ENCODE assay signal across 33 cellular contexts in genomic region chr4:177512646-177513045, GRCh38.
"Had no signal": no experiment of that assay in that cellular context is flagged by ENCODE, and none has a peak within 500 bp of the region (broad histone marks: within the 10 kb centered on the region; RNA-seq: fewer than 3 reads in every experiment).

No MANE protein-coding gene starts in this region.

- H3K36me3 ChIP-seq: adrenal gland, gastrocnemius medialis, heart right ventricle had no signal

- H3K27ac ChIP-seq: adrenal gland, body of pancreas, gastrocnemius medialis, heart right ventricle had no signal

- H3K27me3 Mint-ChIP-seq: activated CD4-positive, alpha-beta memory T cell treated with anti-CD3 and anti-CD28 coated beads for 36 hours; activated CD4-positive, alpha-beta T cell treated with anti-CD3 and anti-CD28 coated beads for 36 hours; activated CD4-positive, alpha-beta T cell treated with anti-CD3 and anti-CD28 coated beads, Interleukin-2, amount 10 ng/mL, durations not matched to agents 24 days and 14 days; activated CD8-positive, alpha-beta memory T cell treated with anti-CD3 and anti-CD28 coated beads, Interleukin-2, amount 10 ng/mL, durations not matched to agents 7 days and 5 days; activated naive CD4-positive, alpha-beta T cell treated with anti-CD3 and anti-CD28 coated beads, Interleukin-2, amount 50 U/mL, for 24 hours; activated naive CD8-positive, alpha-beta T cell treated with anti-CD3 and anti-CD28 coated beads for 36 hours; activated naive CD8-positive, alpha-beta T cell treated with anti-CD3 and anti-CD28 coated beads, Interleukin-2, amount 50 U/mL, for 24 hours; central memory CD8-positive, alpha-beta T cell; T-cell; T-helper 17 cell had no signal

- H3K36me3 Mint-ChIP-seq: activated CD4-positive, alpha-beta memory T cell treated with anti-CD3 and anti-CD28 coated beads for 36 hours; activated CD8-positive, alpha-beta memory T cell treated with anti-CD3 and anti-CD28 coated beads, Interleukin-2, amount 10 ng/mL, durations not matched to agents 7 days and 5 days; activated naive CD8-positive, alpha-beta T cell treated with anti-CD3 and anti-CD28 coated beads for 36 hours; T-cell had no signal

- DNase-seq: activated CD4-positive, alpha-beta memory T cell treated with anti-CD3 and anti-CD28 coated beads for 36 hours; activated CD4-positive, alpha-beta T cell treated with anti-CD3 and anti-CD28 coated beads for 36 hours; activated CD4-positive, alpha-beta T cell treated with anti-CD3 and anti-CD28 coated beads, Interleukin-2, amount 10 ng/mL, durations not matched to agents 24 days and 14 days; activated CD4-positive, CD25-positive, alpha-beta regulatory T cell; activated CD4-positive, CD25-positive, alpha-beta regulatory T cell treated with anti-CD3 and anti-CD28 coated beads, Interleukin-2, amount 50 U/mL, for 72 hours; activated CD8-positive, alpha-beta memory T cell treated with anti-CD3 and anti-CD28 coated beads, Interleukin-2, amount 10 ng/mL, durations not matched to agents 7 days and 5 days; activated CD8-positive, alpha-beta memory T cell treated with anti-CD3 and anti-CD28 coated beads, Interleukin-2, amount 50 U/mL, for 4 hours; activated CD8-positive, alpha-beta T cell treated with anti-CD3 and anti-CD28 coated beads, Interleukin-2, amount 10 ng/mL, durations not matched to agents 7 days and 5 days; activated effector memory CD4-positive, alpha-beta T cell treated with anti-CD3 and anti-CD28 coated beads, Interleukin-2, amount 50 U/mL, for 16 hours; activated naive CD4-positive, alpha-beta T cell treated with anti-CD3 and anti-CD28 coated beads for 36 hours; activated naive CD8-positive, alpha-beta T cell treated with anti-CD3 and anti-CD28 coated beads for 36 hours; activated naive CD8-positive, alpha-beta T cell treated with anti-CD3 and anti-CD28 coated beads, Interleukin-2, amount 50 U/mL, for 24 hours; activated T-cell treated with anti-CD3 and anti-CD28 coated beads, Interleukin-2, amount 50 U/mL, for 1 hour; activated T-cell treated with anti-CD3 and anti-CD28 coated beads, Interleukin-2, amount 50 U/mL, for 48 hours; adrenal gland; amygdala; aorta; body of pancreas; cortex of kidney; effector CD8-positive, alpha-beta T cell; erythroblast; foreskin fibroblast; gastrocnemius medialis; heart right ventricle; SW 1271; T-cell; T-helper 17 cell; T1000 had no signal

- H3K4me3 Mint-ChIP-seq: activated CD4-positive, alpha-beta memory T cell treated with anti-CD3 and anti-CD28 coated beads for 36 hours; activated CD4-positive, alpha-beta T cell treated with anti-CD3 and anti-CD28 coated beads for 36 hours; activated CD4-positive, alpha-beta T cell treated with anti-CD3 and anti-CD28 coated beads, Interleukin-2, amount 10 ng/mL, durations not matched to agents 24 days and 14 days; activated CD8-positive, alpha-beta memory T cell treated with anti-CD3 and anti-CD28 coated beads, Interleukin-2, amount 10 ng/mL, durations not matched to agents 7 days and 5 days; activated CD8-positive, alpha-beta T cell treated with anti-CD3 and anti-CD28 coated beads, Interleukin-2, amount 10 ng/mL, durations not matched to agents 7 days and 5 days; activated naive CD4-positive, alpha-beta T cell treated with anti-CD3 and anti-CD28 coated beads for 36 hours; activated naive CD4-positive, alpha-beta T cell treated with anti-CD3 and anti-CD28 coated beads, Interleukin-2, amount 50 U/mL, for 24 hours; activated naive CD8-positive, alpha-beta T cell treated with anti-CD3 and anti-CD28 coated beads for 36 hours; activated naive CD8-positive, alpha-beta T cell treated with anti-CD3 and anti-CD28 coated beads, Interleukin-2, amount 50 U/mL, for 24 hours; activated T-helper 1 cell treated with anti-CD3 and anti-CD28 coated beads, Interleukin-12 subunit alpha, Interleukin-12 subunit beta, Interleukin-2, Interleukin-4 antibody, amounts not matched to agents 30 ng/mL and 10 ng/mL and 1 ng/mL, durations not matched to agents 14 hours and 24 hours and 36 hours; central memory CD8-positive, alpha-beta T cell; T-cell; T-helper 17 cell; T-helper 2 cell treated with Interferon-gamma antibody and Interleukin-4, amounts not matched to agents 5 μg/mL and 100 μg/mL, for 36 hours had no signal

- H3K4me1 ChIP-seq: adrenal gland, gastrocnemius medialis, heart right ventricle had no signal

- H3K27me3 ChIP-seq: adrenal gland, body of pancreas, gastrocnemius medialis, heart right ventricle had no signal

- H3K9me3 Mint-ChIP-seq: activated CD4-positive, alpha-beta memory T cell treated with anti-CD3 and anti-CD28 coated beads for 36 hours; activated CD4-positive, alpha-beta T cell treated with anti-CD3 and anti-CD28 coated beads, Interleukin-2, amount 10 ng/mL, durations not matched to agents 24 days and 14 days; activated naive CD4-positive, alpha-beta T cell treated with anti-CD3 and anti-CD28 coated beads for 36 hours; activated naive CD8-positive, alpha-beta T cell treated with anti-CD3 and anti-CD28 coated beads, Interleukin-2, amount 50 U/mL, for 24 hours; activated T-helper 1 cell treated with anti-CD3 and anti-CD28 coated beads, Interleukin-12 subunit alpha, Interleukin-12 subunit beta, Interleukin-2, Interleukin-4 antibody, amounts not matched to agents 30 ng/mL and 10 ng/mL and 1 ng/mL, durations not matched to agents 14 hours and 24 hours and 36 hours; activated T-helper 2 cell treated with anti-CD3 and anti-CD28 coated beads, Interferon-gamma antibody, Interleukin-2, Interleukin-4, amounts not matched to agents 10 μg/mL and 5 μg/mL and 100 μg/mL, durations not matched to agents 14 hours and 24 hours and 36 hours; central memory CD8-positive, alpha-beta T cell; T-helper 2 cell treated with Interferon-gamma antibody and Interleukin-4, amounts not matched to agents 5 μg/mL and 100 μg/mL, for 36 hours had no signal

- H3K27ac Mint-ChIP-seq: activated CD4-positive, alpha-beta memory T cell treated with anti-CD3 and anti-CD28 coated beads for 36 hours; activated CD4-positive, alpha-beta T cell treated with anti-CD3 and anti-CD28 coated beads for 36 hours; activated CD4-positive, alpha-beta T cell treated with anti-CD3 and anti-CD28 coated beads, Interleukin-2, amount 10 ng/mL, durations not matched to agents 24 days and 14 days; activated CD8-positive, alpha-beta memory T cell treated with anti-CD3 and anti-CD28 coated beads, Interleukin-2, amount 10 ng/mL, durations not matched to agents 7 days and 5 days; activated CD8-positive, alpha-beta T cell treated with anti-CD3 and anti-CD28 coated beads, Interleukin-2, amount 10 ng/mL, durations not matched to agents 7 days and 5 days; activated naive CD4-positive, alpha-beta T cell treated with anti-CD3 and anti-CD28 coated beads for 36 hours; activated naive CD4-positive, alpha-beta T cell treated with anti-CD3 and anti-CD28 coated beads, Interleukin-2, amount 50 U/mL, for 24 hours; activated naive CD8-positive, alpha-beta T cell treated with anti-CD3 and anti-CD28 coated beads for 36 hours; activated naive CD8-positive, alpha-beta T cell treated with anti-CD3 and anti-CD28 coated beads, Interleukin-2, amount 50 U/mL, for 24 hours; activated T-helper 1 cell treated with anti-CD3 and anti-CD28 coated beads, Interleukin-12 subunit alpha, Interleukin-12 subunit beta, Interleukin-2, Interleukin-4 antibody, amounts not matched to agents 30 ng/mL and 10 ng/mL and 1 ng/mL, durations not matched to agents 14 hours and 24 hours and 36 hours; activated T-helper 2 cell treated with anti-CD3 and anti-CD28 coated beads, Interferon-gamma antibody, Interleukin-2, Interleukin-4, amounts not matched to agents 10 μg/mL and 5 μg/mL and 100 μg/mL, durations not matched to agents 14 hours and 24 hours and 36 hours; T-cell; T-helper 17 cell; T-helper 2 cell treated with Interferon-gamma antibody and Interleukin-4, amounts not matched to agents 5 μg/mL and 100 μg/mL, for 36 hours had no signal

- H3K9me3 ChIP-seq: adrenal gland, body of pancreas, gastrocnemius medialis, heart right ventricle had no signal

- H3K4me1 Mint-ChIP-seq: activated CD4-positive, alpha-beta T cell treated with anti-CD3 and anti-CD28 coated beads for 36 hours; activated CD4-positive, alpha-beta T cell treated with anti-CD3 and anti-CD28 coated beads, Interleukin-2, amount 10 ng/mL, durations not matched to agents 24 days and 14 days; activated CD8-positive, alpha-beta memory T cell treated with anti-CD3 and anti-CD28 coated beads, Interleukin-2, amount 10 ng/mL, durations not matched to agents 7 days and 5 days; activated naive CD4-positive, alpha-beta T cell treated with anti-CD3 and anti-CD28 coated beads, Interleukin-2, amount 50 U/mL, for 24 hours; activated naive CD8-positive, alpha-beta T cell treated with anti-CD3 and anti-CD28 coated beads, Interleukin-2, amount 50 U/mL, for 24 hours; central memory CD8-positive, alpha-beta T cell; T-cell; T-helper 17 cell had no signal

- H3K4me3 ChIP-seq: adrenal gland, body of pancreas, gastrocnemius medialis, heart right ventricle had no signal
